ENCODE assay signal across 1 cellular context in genomic region chr19:907183-907853, GRCh38.
A peak's percentile ranks its signal among the peaks of the same experiment; 100 is the strongest.
TF ChIP-seq lines count a peak whose summit lies in the region.

No MANE protein-coding gene starts in this region.

TF ChIP-seq in K562, 482 proteins besides CTCF, POLR2A, EP300 and RAD21 (continued from another document and continues in another):
- TF ChIP-seq RERE (CRISPR knock-in tag; IDR thresholded peaks at IDR 0.05; ENCODE audit: borderline replicate concordance) (no peak), LCOR (CRISPR knock-in tag; IDR thresholded peaks at IDR 0.05) (0 out of 2 replicates have a peak, but pooled peaks have one; percentile 39), E4F1 (CRISPR knock-in tag; IDR thresholded peaks at IDR 0.05; ENCODE audit: borderline replicate concordance) (no peak), CBX5 (IDR thresholded peaks at IDR 0.05; ENCODE audit: borderline replicate concordance, low read depth) (no peak), HNRNPK (IDR thresholded peaks at IDR 0.05; ENCODE audit: low read depth, low read length, poor library complexity, severe bottlenecking) (no peak), BRD4 (IDR thresholded peaks at IDR 0.05) (no peak; the same call in 1 of the 2 replicates), E2F5 (CRISPR knock-in tag; IDR thresholded peaks at IDR 0.05) (no peak), ZNF655 (CRISPR knock-in tag; IDR thresholded peaks at IDR 0.05) (no peak), CREB3 (tag; conservative IDR thresholded peaks at IDR 0.05; ENCODE audit: low read depth) (no peak), ZNF75A (CRISPR knock-in tag; IDR thresholded peaks at IDR 0.05) (no peak), ZBTB12 (CRISPR knock-in tag; IDR thresholded peaks at IDR 0.05) (0 out of 2 replicates have a peak, but pooled peaks have one; percentile 16), ZMIZ1 (IDR thresholded peaks at IDR 0.05; ENCODE audit: low read depth in 2 of 2, low read length in 2 of 2) (peak in 1 of 2 experiments; percentile 95; a peak in 2 of 4 replicates), KDM1A (IDR thresholded peaks at IDR 0.05) (peak; percentile 77 to 86), GTF2B (IDR thresholded peaks at IDR 0.05; ENCODE audit: extremely low read depth, insufficient read length) (no peak), SAP30 (IDR thresholded peaks at IDR 0.05; ENCODE audit: borderline replicate concordance, insufficient read depth, low read depth, low read length, poor library complexity, severe bottlenecking) (no peak), PTBP1 (IDR thresholded peaks at IDR 0.05; ENCODE audit: low read depth, low read length) (peak; percentile 96; the same call in 1 of the 2 replicates), TBP (optimal IDR thresholded peaks at IDR 0.05; ENCODE audit: low read depth, low read length) (peak; percentile 43), NR2C2 (CRISPR knock-in tag; IDR thresholded peaks at IDR 0.05) (no peak), NR2C2 (tag; IDR thresholded peaks at IDR 0.05) (no peak; the same call in 1 of the 2 replicates), BRD9 (IDR thresholded peaks at IDR 0.05; ENCODE audit: low read depth, partially characterized antibody) (peak; percentile 59), ZNF609 (CRISPR knock-in tag; IDR thresholded peaks at IDR 0.05; ENCODE audit: borderline replicate concordance) (peak; percentile 33; the same call in 1 of the 2 replicates), RBM14 (IDR thresholded peaks at IDR 0.05; ENCODE audit: borderline replicate concordance, insufficient read depth, low read depth, low read length) (no peak), EWSR1 (IDR thresholded peaks at IDR 0.05; ENCODE audit: borderline replicate concordance, low read depth, partially characterized antibody) (no peak), ZBTB8A (IDR thresholded peaks at IDR 0.05; ENCODE audit: partially characterized antibody) (no peak), MLLT1 (IDR thresholded peaks at IDR 0.05) (no peak), ZNF785 (CRISPR knock-in tag; IDR thresholded peaks at IDR 0.05) (no peak), CBX1 (IDR thresholded peaks at IDR 0.05; ENCODE audit: low read depth) (peak; percentile 84), ZNF431 (CRISPR knock-in tag; IDR thresholded peaks at IDR 0.05) (0 out of 2 replicates have a peak, but pooled peaks have one; percentile 28), BRCA1 (IDR thresholded peaks at IDR 0.05) (no peak), BRCA1 (CRISPR knock-in tag; IDR thresholded peaks at IDR 0.05) (no peak), POLR2G (IDR thresholded peaks at IDR 0.05; ENCODE audit: low read depth, low read length) (peak; percentile 74), HMG20A (CRISPR knock-in tag; conservative IDR thresholded peaks at IDR 0.05) (no peak)
